14 cellular contexts compared by ENCODE assay signal in genomic region chr6:100775667-100776066, GRCh38.
DNase-seq lines count a peak whose midpoint lies in the region; ATAC-seq, FAIRE-seq and TF ChIP-seq lines count a peak whose summit lies in the region.
"Had no signal": no experiment of that assay in that cellular context is flagged by ENCODE, and none has a peak within 500 bp of the region (broad histone marks: within the 10 kb centered on the region; RNA-seq: fewer than 3 reads in every experiment).

No MANE protein-coding gene starts in this region.

- no peaks in the 10 kb centered on the region for H3K9me2 ChIP-seq in Loucy (replicated peaks; ENCODE audit: low read depth, low read length)

- H2AFZ ChIP-seq in DND-41 (ENCODE audit: low read depth, low read length) = no peak overlapping the region
- H2AFZ ChIP-seq in Loucy (ENCODE audit: low read length) = no peak overlapping the region

- H3K9me3 ChIP-seq in DND-41 (ENCODE audit: insufficient read depth, low read length, severe bottlenecking) (no peaks in the 10 kb centered on the region), Loucy (ENCODE audit: insufficient read depth, low read depth, low read length) (no peaks in the 10 kb centered on the region), BE2C (no peaks in the 10 kb centered on the region)
- H3K9me3 ChIP-seq: neutrophil had no signal

- no peaks in the 10 kb centered on the region for H3K9me3 Mint-ChIP-seq in nephron
- H3K9me3 Mint-ChIP-seq: activated T-helper 17 cell treated with anti-CD3 and anti-CD28 coated beads, Interleukin-2, amount 50 U/mL, for 72 hours; T-helper 1 cell treated with Interleukin-12 subunit alpha and Interleukin-12 subunit beta and Interleukin-4 antibody, amounts not matched to agents 30 μg/mL and 1 μg/mL, for 36 hours had no signal

- H3K4me3 ChIP-seq in DND-41 (ENCODE audit: low read depth in 1 of 2, low read length in 2 of 2) (no peak overlapping the region), Loucy (ENCODE audit: low read length, poor library complexity, severe bottlenecking) (no peak overlapping the region), BE2C (ENCODE audit: low read depth, low read length) (no peak overlapping the region)

- H3K27ac ChIP-seq in DND-41 (ENCODE audit: low read length) = no peak overlapping the region
- H3K27ac ChIP-seq: neutrophil had no signal

- H3K27me3 ChIP-seq in DND-41 (ENCODE audit: insufficient read depth, low read length, poor library complexity) (no peaks in the 10 kb centered on the region), Loucy (ENCODE audit: insufficient read depth, low read length, poor library complexity, severe bottlenecking) (no peaks in the 10 kb centered on the region), BE2C (no peaks in the 10 kb centered on the region)
- H3K27me3 ChIP-seq: neutrophil had no signal

- H3K36me3 ChIP-seq in DND-41 (ENCODE audit: insufficient read depth, low read length) (peaks cover 2% of the 10 kb centered on the region; the same call in 1 of the 2 replicates), Loucy (ENCODE audit: insufficient read depth, low read length) (no peaks in the 10 kb centered on the region), BE2C (no peaks in the 10 kb centered on the region)
- H3K36me3 ChIP-seq: neutrophil had no signal

- no peak overlapping the region for H3K4me3 Mint-ChIP-seq in nephron
- H3K4me3 Mint-ChIP-seq: activated T-helper 17 cell treated with anti-CD3 and anti-CD28 coated beads, Interleukin-2, amount 50 U/mL, for 72 hours; T-helper 1 cell treated with Interleukin-12 subunit alpha and Interleukin-12 subunit beta and Interleukin-4 antibody, amounts not matched to agents 30 μg/mL and 1 μg/mL, for 36 hours had no signal

- H3K79me2 ChIP-seq in DND-41 (ENCODE audit: insufficient read depth, low read length) (no peaks in the 10 kb centered on the region), Loucy (ENCODE audit: insufficient read depth, low read length) (no peaks in the 10 kb centered on the region)

- H3K27me3 Mint-ChIP-seq in nephron (ENCODE audit: low read depth) = no peaks in the 10 kb centered on the region
- H3K27me3 Mint-ChIP-seq: activated T-helper 17 cell treated with anti-CD3 and anti-CD28 coated beads, Interleukin-2, amount 50 U/mL, for 72 hours had no signal

- no peaks in the 10 kb centered on the region for H3K4me1 ChIP-seq in DND-41 (ENCODE audit: insufficient read depth, low read length)
- no peaks in the 10 kb centered on the region for H3K4me1 ChIP-seq in Loucy (ENCODE audit: insufficient read depth, low read length, poor library complexity, severe bottlenecking)
- H3K4me1 ChIP-seq in BE2C = no peaks in the 10 kb centered on the region

- H3K4me2 ChIP-seq in DND-41 (ENCODE audit: insufficient read depth, low read length) = no peak overlapping the region
- H3K4me2 ChIP-seq in Loucy (ENCODE audit: low read depth, low read length, poor library complexity, severe bottlenecking) = no peak overlapping the region

- H3K4me1 Mint-ChIP-seq in nephron = no peaks in the 10 kb centered on the region
- H3K4me1 Mint-ChIP-seq: activated T-helper 17 cell treated with anti-CD3 and anti-CD28 coated beads, Interleukin-2, amount 50 U/mL, for 72 hours had no signal

- H3K27ac Mint-ChIP-seq in nephron = no peak overlapping the region
- H3K27ac Mint-ChIP-seq: activated T-helper 17 cell treated with anti-CD3 and anti-CD28 coated beads, Interleukin-2, amount 50 U/mL, for 72 hours; T-helper 1 cell treated with Interleukin-12 subunit alpha and Interleukin-12 subunit beta and Interleukin-4 antibody, amounts not matched to agents 30 μg/mL and 1 μg/mL, for 36 hours had no signal

- H3K36me3 Mint-ChIP-seq in nephron (ENCODE audit: low read depth) = no peaks in the 10 kb centered on the region

- H3K9ac ChIP-seq in DND-41 (ENCODE audit: low read depth, low read length) (no peak overlapping the region), Loucy (ENCODE audit: low read depth, low read length, poor library complexity, severe bottlenecking) (no peak overlapping the region)

- FAIRE-seq in colon (lab: Jason Lieb, UNC) = peak; percentile 24

- H3F3A ChIP-seq in Loucy (ENCODE audit: low read depth) = no peaks in the 10 kb centered on the region

- DNase-seq in DND-41 = no peak
- DNase-seq in activated T-cell treated with anti-CD3 and anti-CD28 coated beads, Interleukin-2, amount 50 U/mL, for 1 hour = no peak
- DNase-seq in activated CD4-positive, alpha-beta T cell treated with anti-CD3 and anti-CD28 coated beads, Interleukin-2, amount 50 U/mL, for 48 hours = no peak
- no peak for DNase-seq in KG1 (lab: John Stamatoyannopoulos, UW)
- no peak for DNase-seq in BE2C
- DNase-seq: activated CD4-positive, alpha-beta T cell treated with anti-CD3 and anti-CD28 coated beads for 48 hours; COR-L47; NCI-H2227 treated with DMSO at 0.1 percent for 48 hours had no signal

- ATAC-seq in DND-41 (ENCODE audit: insufficient read depth, low read depth) = no peak
- ATAC-seq: activated T-helper 17 cell treated with anti-CD3 and anti-CD28 coated beads, Interleukin-2, amount 50 U/mL, for 72 hours had no signal

- peak; percentile 32 for TF ChIP-seq CTCF in DND-41 (IDR thresholded peaks at IDR 0.05; ENCODE audit: borderline replicate concordance, extremely low read depth, low read length, poor library complexity, severe bottlenecking)
- peak; percentile 47 for TF ChIP-seq CTCF in Loucy (conservative IDR thresholded peaks at IDR 0.05; ENCODE audit: low read length)
- peak in 2 of 3 experiments; percentile 29 to 31 for TF ChIP-seq CTCF in nephron (IDR thresholded peaks at IDR 0.05; ENCODE audit: unreplicated experiment in 3 of 3)
- no peak for TF ChIP-seq CTCF in BE2C (IDR thresholded peaks at IDR 0.05; ENCODE audit: low read depth, low read length)

- H4K20me1 ChIP-seq in DND-41 (ENCODE audit: insufficient read depth, low read length) = no peaks in the 10 kb centered on the region
- H4K20me1 ChIP-seq in Loucy (ENCODE audit: insufficient read depth, low read length, poor library complexity, severe bottlenecking) = no peaks in the 10 kb centered on the region
